Comparison of ENCODE assay signal across 25 cellular contexts in the genomic region with DNA sequence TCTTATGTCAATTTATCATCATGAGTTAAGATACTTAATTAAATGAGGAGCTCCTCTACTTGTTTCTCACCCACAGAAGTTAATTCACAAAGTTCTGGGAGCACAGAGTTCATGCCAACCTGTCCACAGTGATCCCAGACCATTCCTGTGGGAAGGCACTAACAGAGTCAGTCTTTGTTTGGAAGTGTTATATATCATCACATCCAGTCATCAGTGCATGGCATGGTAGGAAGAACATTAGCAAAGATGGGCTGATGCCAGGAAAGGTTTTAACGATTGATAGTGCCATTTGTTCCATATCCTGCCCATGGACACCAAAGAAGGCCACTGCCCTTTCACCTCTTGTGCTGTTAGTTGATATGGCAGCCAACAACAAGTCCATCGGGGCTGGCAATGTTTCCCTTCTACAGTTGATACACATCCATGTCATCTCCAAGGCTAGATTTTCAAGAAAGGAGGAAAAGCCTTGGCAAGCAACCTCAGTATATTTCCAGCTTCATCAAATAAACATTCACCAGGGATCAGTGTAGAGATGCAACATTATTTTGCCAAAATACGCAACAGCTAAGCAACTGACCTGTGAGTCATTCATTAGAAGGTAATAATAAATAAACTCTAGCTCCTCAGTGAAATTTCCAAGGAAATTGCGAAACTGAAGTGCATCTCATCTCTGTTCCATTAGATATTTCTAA.
A peak's percentile ranks its signal among the peaks of the same experiment; 100 is the strongest.
DNase-seq lines count a peak whose midpoint lies in the region; ATAC-seq and TF ChIP-seq lines count a peak whose summit lies in the region.
"Had no signal": no experiment of that assay in that cellular context is flagged by ENCODE, and none has a peak within 500 bp of the region (broad histone marks: within the 10 kb centered on the region; RNA-seq: fewer than 3 reads in every experiment).

No MANE protein-coding gene starts in this region.

- H2AFZ ChIP-seq in mammary epithelial cell (ENCODE audit: low read depth, low read length) (no peak overlapping the region), PC-3 (ENCODE audit: low read length) (no peak overlapping the region), hepatocyte (no peak overlapping the region)
- H2AFZ ChIP-seq: parathyroid adenoma had no signal

- 58% methylated on average over 3 of the region's 4 CpGs for WGBS in mammary epithelial cell (ENCODE audit: low coverage, missing lambda C conversion rate)
- 87% methylated on average over 4 of the region's 4 CpGs for WGBS in hepatocyte (ENCODE audit: low lambda C conversion rate, missing lambda C conversion rate)

- no peaks in the 10 kb centered on the region for H3K36me3 ChIP-seq in mammary epithelial cell (ENCODE audit: insufficient read depth, low read length)
- H3K36me3 ChIP-seq in PC-3 (ENCODE audit: low read depth, low read length), result no peaks in the 10 kb centered on the region
- no peaks in the 10 kb centered on the region for H3K36me3 ChIP-seq in hepatocyte (replicated peaks; ENCODE audit: insufficient read depth, low read depth)
- H3K36me3 ChIP-seq: cardiac muscle cell, gastrocnemius medialis, sigmoid colon, SJSA1, suprapubic skin had no signal

- POLR2A ChIA-PET in PC-3 (lab: Charles Lee; ENCODE audit: unreplicated experiment), result no interaction called here

- H3K4me3 ChIP-seq in mammary epithelial cell (replicated peaks in 1 of 3; ENCODE audit: insufficient read depth in 1 of 3, low read depth in 2 of 3, low read length in 3 of 3), result no peak overlapping the region
- H3K4me3 ChIP-seq in foreskin fibroblast (ENCODE audit: low read depth in 1 of 2, low read length in 2 of 2), result no peak overlapping the region
- no peak overlapping the region for H3K4me3 ChIP-seq in PC-3 (ENCODE audit: low read length)
- H3K4me3 ChIP-seq in hepatocyte, result no peak overlapping the region
- H3K4me3 ChIP-seq: cardiac muscle cell, gastrocnemius medialis, sigmoid colon, SJSA1, suprapubic skin had no signal

- H3K4me1 Mint-ChIP-seq in activated naive CD4-positive, alpha-beta T cell treated with anti-CD3 and anti-CD28 coated beads, Interleukin-2, amount 10 ng/mL, durations not matched to agents 7 days and 5 days, result no peaks in the 10 kb centered on the region
- H3K4me1 Mint-ChIP-seq: activated CD4-positive, alpha-beta T cell treated with anti-CD3 and anti-CD28 coated beads for 36 hours; CD4-positive, CD25-positive, alpha-beta regulatory T cell; nephron had no signal

- no peak overlapping the region for H3K4me3 Mint-ChIP-seq in activated naive CD4-positive, alpha-beta T cell treated with anti-CD3 and anti-CD28 coated beads, Interleukin-2, amount 10 ng/mL, durations not matched to agents 7 days and 5 days
- H3K4me3 Mint-ChIP-seq: activated CD4-positive, alpha-beta T cell treated with anti-CD3 and anti-CD28 coated beads for 36 hours; activated naive CD8-positive, alpha-beta T cell; activated T-helper 1 cell treated with anti-CD3 and anti-CD28 coated beads, Interleukin-12 subunit alpha, Interleukin-12 subunit beta, Interleukin-2, Interleukin-4 antibody, amounts not matched to agents 30 ng/mL and 10 ng/mL and 1 ng/mL, durations not matched to agents 14 hours and 24 hours and 36 hours; CD4-positive, CD25-positive, alpha-beta regulatory T cell; mesothelial cell of epicardium; nephron had no signal

- H3K27ac Mint-ChIP-seq in activated naive CD4-positive, alpha-beta T cell treated with anti-CD3 and anti-CD28 coated beads, Interleukin-2, amount 10 ng/mL, durations not matched to agents 7 days and 5 days, result no peak overlapping the region
- H3K27ac Mint-ChIP-seq: activated CD4-positive, alpha-beta T cell treated with anti-CD3 and anti-CD28 coated beads for 36 hours; activated naive CD8-positive, alpha-beta T cell; activated T-helper 1 cell treated with anti-CD3 and anti-CD28 coated beads, Interleukin-12 subunit alpha, Interleukin-12 subunit beta, Interleukin-2, Interleukin-4 antibody, amounts not matched to agents 30 ng/mL and 10 ng/mL and 1 ng/mL, durations not matched to agents 14 hours and 24 hours and 36 hours; CD4-positive, CD25-positive, alpha-beta regulatory T cell; mesothelial cell of epicardium; nephron had no signal

- in situ Hi-C loops in mammary epithelial cell (cut with MboI; ENCODE audit: low sequenced_read_pairs in 2 of 2), result no loop called here

- H3K4me2 ChIP-seq in mammary epithelial cell (ENCODE audit: insufficient read depth, low read depth, low read length) (no peak overlapping the region), PC-3 (ENCODE audit: low read length) (no peak overlapping the region), hepatocyte (no peak overlapping the region)

- H4K20me1 ChIP-seq in mammary epithelial cell (ENCODE audit: insufficient read depth, low read length), result no peaks in the 10 kb centered on the region
- no peaks in the 10 kb centered on the region for H4K20me1 ChIP-seq in PC-3 (ENCODE audit: low read length)
- H4K20me1 ChIP-seq in hepatocyte (ENCODE audit: insufficient read depth, poor library complexity, severe bottlenecking), result no peaks in the 10 kb centered on the region

- dilution Hi-C loops in mammary epithelial cell (cut with HindIII; ENCODE audit: low sequenced_read_pairs), result no loop called here

- ATAC-seq in PC-3, result no peak
- ATAC-seq: activated CD4-positive, alpha-beta T cell treated with anti-CD3 and anti-CD28 coated beads for 36 hours had no signal

- H3K9ac ChIP-seq in mammary epithelial cell (ENCODE audit: insufficient read depth, low read length) (no peak overlapping the region), PC-3 (ENCODE audit: low read length) (no peak overlapping the region)
- H3K9ac ChIP-seq: parathyroid adenoma had no signal

- CTCF ChIA-PET in mammary epithelial cell (lab: Charles Lee; ENCODE audit: low non-redundant PET) (no interaction called here), PC-3 (lab: Charles Lee) (no interaction called here)
- CTCF ChIA-PET in activated naive CD4-positive, alpha-beta T cell treated with anti-CD3 and anti-CD28 coated beads, Interleukin-2, amount 10 ng/mL, durations not matched to agents 7 days and 5 days (lab: Charles Lee), result no interaction called here

- H3F3A ChIP-seq in PC-3 (ENCODE audit: low read length, unreplicated experiment), result no peaks in the 10 kb centered on the region

- H3K36me3 Mint-ChIP-seq in activated naive CD4-positive, alpha-beta T cell treated with anti-CD3 and anti-CD28 coated beads, Interleukin-2, amount 10 ng/mL, durations not matched to agents 7 days and 5 days, result no peaks in the 10 kb centered on the region
- H3K36me3 Mint-ChIP-seq: activated naive CD8-positive, alpha-beta T cell; CD4-positive, CD25-positive, alpha-beta regulatory T cell; mesothelial cell of epicardium had no signal

- H3K9me3 ChIP-seq in mammary epithelial cell (replicated peaks; ENCODE audit: insufficient read depth, low read length) (no peaks in the 10 kb centered on the region), PC-3 (ENCODE audit: low read length) (no peaks in the 10 kb centered on the region), hepatocyte (ENCODE audit: low read depth) (no peaks in the 10 kb centered on the region)
- H3K9me3 ChIP-seq: gastrocnemius medialis, sigmoid colon, SJSA1, suprapubic skin had no signal

- H3K79me2 ChIP-seq in mammary epithelial cell (ENCODE audit: insufficient read depth, low read length) (no peaks in the 10 kb centered on the region), PC-3 (ENCODE audit: low read length) (no peaks in the 10 kb centered on the region), hepatocyte (no peaks in the 10 kb centered on the region)
- H3K79me2 ChIP-seq: parathyroid adenoma had no signal

- H3K9me3 Mint-ChIP-seq in activated naive CD4-positive, alpha-beta T cell treated with anti-CD3 and anti-CD28 coated beads, Interleukin-2, amount 10 ng/mL, durations not matched to agents 7 days and 5 days, result no peaks in the 10 kb centered on the region
- H3K9me3 Mint-ChIP-seq: activated T-helper 1 cell treated with anti-CD3 and anti-CD28 coated beads, Interleukin-12 subunit alpha, Interleukin-12 subunit beta, Interleukin-2, Interleukin-4 antibody, amounts not matched to agents 30 ng/mL and 10 ng/mL and 1 ng/mL, durations not matched to agents 14 hours and 24 hours and 36 hours; mesothelial cell of epicardium; nephron had no signal

- no peaks in the 10 kb centered on the region for H3K4me1 ChIP-seq in mammary epithelial cell (ENCODE audit: insufficient read depth, low read length)
- no peaks in the 10 kb centered on the region for H3K4me1 ChIP-seq in PC-3 (ENCODE audit: insufficient read depth, low read length)
- no peaks in the 10 kb centered on the region for H3K4me1 ChIP-seq in hepatocyte (ENCODE audit: insufficient read depth)
- H3K4me1 ChIP-seq: gastrocnemius medialis, parathyroid adenoma, sigmoid colon, SJSA1, suprapubic skin had no signal

- no peaks in the 10 kb centered on the region for H3K27me3 Mint-ChIP-seq in activated naive CD4-positive, alpha-beta T cell treated with anti-CD3 and anti-CD28 coated beads, Interleukin-2, amount 10 ng/mL, durations not matched to agents 7 days and 5 days

- no peaks in the 10 kb centered on the region for H3K27me3 ChIP-seq in mammary epithelial cell (ENCODE audit: insufficient read depth, low read length)
- H3K27me3 ChIP-seq in PC-3 (ENCODE audit: low read length), result no peaks in the 10 kb centered on the region
- no peaks in the 10 kb centered on the region for H3K27me3 ChIP-seq in hepatocyte
- H3K27me3 ChIP-seq: cardiac muscle cell, gastrocnemius medialis, sigmoid colon, SJSA1, suprapubic skin had no signal

- TF ChIP-seq CTCF in mammary epithelial cell (conservative IDR thresholded peaks at IDR 0.05 in 1 of 2, IDR thresholded peaks at IDR 0.05 in 1 of 2; ENCODE audit: extremely low read depth in 1 of 2, insufficient read depth in 1 of 2, low read depth in 1 of 2, low read length in 2 of 2) (no peak), foreskin fibroblast (IDR thresholded peaks at IDR 0.05; ENCODE audit: low read depth, low read length) (no peak), PC-3 (conservative IDR thresholded peaks at IDR 0.05; ENCODE audit: low read depth, low read length) (no peak), hepatocyte (IDR thresholded peaks at IDR 0.05; ENCODE audit: poor library complexity) (no peak)

- no peaks in the 10 kb centered on the region for H3K9me2 ChIP-seq in PC-3 (replicated peaks; ENCODE audit: low read length)
- H3K9me2 ChIP-seq in hepatocyte (replicated peaks; ENCODE audit: insufficient read depth), result no peaks in the 10 kb centered on the region

- H3K27ac ChIP-seq in mammary epithelial cell (ENCODE audit: insufficient read depth, low read depth, low read length), result no peak overlapping the region
- H3K27ac ChIP-seq in PC-3 (ENCODE audit: low read length), result no peak overlapping the region
- no peak overlapping the region for H3K27ac ChIP-seq in hepatocyte
- H3K27ac ChIP-seq: cardiac muscle cell, gastrocnemius medialis, parathyroid adenoma, sigmoid colon, SJSA1, suprapubic skin had no signal

- DNase-seq in HCEC 1CT, result peak; percentile 52
- peak; percentile 28 for DNase-seq in mammary epithelial cell
- peak; percentile 18 to 60 for DNase-seq in foreskin fibroblast
- DNase-seq in stromal cell of bone marrow (ENCODE audit: low read depth), result peak; percentile 5
- DNase-seq in activated naive CD4-positive, alpha-beta T cell treated with anti-CD3 and anti-CD28 coated beads, Interleukin-2, amount 10 ng/mL, durations not matched to agents 7 days and 5 days, result no peak
- no peak for DNase-seq in PC-3
- DNase-seq in hepatocyte (ENCODE audit: low spot score), result no peak
- DNase-seq in anterior cingulate cortex (lab: John Stamatoyannopoulos, UW), result no peak
- DNase-seq: activated CD4-positive, alpha-beta T cell treated with anti-CD3 and anti-CD28 coated beads for 36 hours; CD4-positive, CD25-positive, alpha-beta regulatory T cell; dermis blood vessel endothelial cell; gastrocnemius medialis; GDM1; MM.1S; NCI-H1417 treated with DMSO at 0.1 percent for 48 hours; NCI-H510A; sigmoid colon had no signal

- intact Hi-C loops in mammary epithelial cell (cut with micrococcal nuclease), result no loop called here
- intact Hi-C loops in PC-3 (cut with micrococcal nuclease), result no loop called here

- BruUV-seq in mammary epithelial cell (replicated peaks; lab: Mats Ljungman, UMichigan) (no TSS peak), PC-3 (replicated peaks; lab: Mats Ljungman, UMichigan) (no TSS peak)

Comparison
In these comparisons a context has a peak if more than half of its experiments do, and no peak if none do; other contexts are left out.
1. DNase-seq: peak in HCEC 1CT (single experiment), mammary epithelial cell (single experiment), foreskin fibroblast (2 of 2) and stromal cell of bone marrow (single experiment); none in activated naive CD4-positive, alpha-beta T cell treated with anti-CD3 and anti-CD28 coated beads, Interleukin-2, amount 10 ng/mL, durations not matched to agents 7 days and 5 days (single experiment), PC-3 (single experiment), hepatocyte (single experiment) and anterior cingulate cortex (0 of 58).